Comparison of ENCODE assay signal across 2 cellular contexts in the genomic region with DNA sequence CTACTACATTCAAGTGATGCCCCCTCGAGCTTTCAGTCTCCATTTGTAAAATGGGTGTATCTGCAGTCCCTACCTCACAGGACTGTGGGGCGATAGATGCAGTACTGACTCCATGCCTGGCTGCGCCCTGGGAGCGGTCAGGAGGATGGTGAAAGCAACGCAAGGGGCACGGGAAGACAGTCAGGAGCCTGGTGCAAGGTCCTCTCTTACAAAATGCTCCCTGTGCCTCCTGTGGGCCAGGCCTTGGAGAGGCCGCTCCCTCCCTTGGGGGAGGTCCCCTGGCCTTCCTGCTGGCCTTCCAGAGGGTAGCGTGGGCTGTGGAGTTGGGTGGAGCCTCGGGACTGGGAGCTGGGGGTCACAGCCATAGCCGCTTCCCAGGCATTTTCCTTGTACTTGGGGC.
TF ChIP-seq lines count a peak whose summit lies in the region.

No MANE protein-coding gene starts in this region.

TF ChIP-seq in IMR-90, 13 proteins besides CTCF, POLR2A, EP300 and RAD21:
- TF ChIP-seq RFX5 (IDR thresholded peaks at IDR 0.05; ENCODE audit: low read depth, low read length) (no peak), BHLHE40 (IDR thresholded peaks at IDR 0.05; ENCODE audit: low read depth, low read length) (no peak), CHD1 (IDR thresholded peaks at IDR 0.05; ENCODE audit: low read depth, low read length) (no peak), NFE2L2 (IDR thresholded peaks at IDR 0.05; ENCODE audit: low read depth, low read length) (no peak), RCOR1 (IDR thresholded peaks at IDR 0.05; ENCODE audit: insufficient replicate concordance, low read length) (no peak), MXI1 (IDR thresholded peaks at IDR 0.05; ENCODE audit: borderline replicate concordance, low read depth, low read length) (no peak), CEBPB (IDR thresholded peaks at IDR 0.05; ENCODE audit: low read depth, low read length) (no peak), FOS (IDR thresholded peaks at IDR 0.05; ENCODE audit: low read depth, low read length) (no peak), MAFK (IDR thresholded peaks at IDR 0.05; ENCODE audit: low read depth, low read length) (no peak), MAZ (IDR thresholded peaks at IDR 0.05; ENCODE audit: borderline replicate concordance, low read depth, low read length) (no peak), SMC3 (IDR thresholded peaks at IDR 0.05; ENCODE audit: low read depth, low read length) (no peak)
- TF ChIP-seq, protein P1, sequence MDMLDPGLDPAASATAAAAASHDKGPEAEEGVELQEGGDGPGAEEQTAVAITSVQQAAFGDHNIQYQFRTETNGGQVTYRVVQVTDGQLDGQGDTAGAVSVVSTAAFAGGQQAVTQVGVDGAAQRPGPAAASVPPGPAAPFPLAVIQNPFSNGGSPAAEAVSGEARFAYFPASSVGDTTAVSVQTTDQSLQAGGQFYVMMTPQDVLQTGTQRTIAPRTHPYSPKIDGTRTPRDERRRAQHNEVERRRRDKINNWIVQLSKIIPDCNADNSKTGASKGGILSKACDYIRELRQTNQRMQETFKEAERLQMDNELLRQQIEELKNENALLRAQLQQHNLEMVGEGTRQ (IDR thresholded peaks at IDR 0.05; ENCODE audit: low read depth, low read length), result no peak
- TF ChIP-seq, protein P2, sequence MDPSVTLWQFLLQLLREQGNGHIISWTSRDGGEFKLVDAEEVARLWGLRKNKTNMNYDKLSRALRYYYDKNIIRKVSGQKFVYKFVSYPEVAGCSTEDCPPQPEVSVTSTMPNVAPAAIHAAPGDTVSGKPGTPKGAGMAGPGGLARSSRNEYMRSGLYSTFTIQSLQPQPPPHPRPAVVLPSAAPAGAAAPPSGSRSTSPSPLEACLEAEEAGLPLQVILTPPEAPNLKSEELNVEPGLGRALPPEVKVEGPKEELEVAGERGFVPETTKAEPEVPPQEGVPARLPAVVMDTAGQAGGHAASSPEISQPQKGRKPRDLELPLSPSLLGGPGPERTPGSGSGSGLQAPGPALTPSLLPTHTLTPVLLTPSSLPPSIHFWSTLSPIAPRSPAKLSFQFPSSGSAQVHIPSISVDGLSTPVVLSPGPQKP (IDR thresholded peaks at IDR 0.05; ENCODE audit: borderline replicate concordance, low read depth, low read length), result no peak
TF ChIP-seq in IMR-90: peak in this region for 0.

TF ChIP-seq in H1, 55 proteins besides CTCF, POLR2A, EP300 and RAD21:
- TF ChIP-seq SIN3A (conservative IDR thresholded peaks at IDR 0.05 in 1 of 2, IDR thresholded peaks at IDR 0.05 in 1 of 2; ENCODE audit: low read depth in 1 of 2, low read length in 2 of 2) (no peak), SP1 (IDR thresholded peaks at IDR 0.05; ENCODE audit: low read depth, low read length) (no peak), KDM4A (IDR thresholded peaks at IDR 0.05; ENCODE audit: low read depth, low read length, severe bottlenecking) (no peak), CHD1 (IDR thresholded peaks at IDR 0.05; ENCODE audit: low read depth, low read length) (no peak), EGR1 (IDR thresholded peaks at IDR 0.05; ENCODE audit: borderline replicate concordance, low read depth, low read length) (no peak), SRF (IDR thresholded peaks at IDR 0.05; ENCODE audit: low read depth, low read length) (no peak), NANOG (IDR thresholded peaks at IDR 0.05; ENCODE audit: insufficient read depth, low read depth, low read length, poor library complexity, severe bottlenecking) (no peak)
- TF ChIP-seq, protein P3, sequence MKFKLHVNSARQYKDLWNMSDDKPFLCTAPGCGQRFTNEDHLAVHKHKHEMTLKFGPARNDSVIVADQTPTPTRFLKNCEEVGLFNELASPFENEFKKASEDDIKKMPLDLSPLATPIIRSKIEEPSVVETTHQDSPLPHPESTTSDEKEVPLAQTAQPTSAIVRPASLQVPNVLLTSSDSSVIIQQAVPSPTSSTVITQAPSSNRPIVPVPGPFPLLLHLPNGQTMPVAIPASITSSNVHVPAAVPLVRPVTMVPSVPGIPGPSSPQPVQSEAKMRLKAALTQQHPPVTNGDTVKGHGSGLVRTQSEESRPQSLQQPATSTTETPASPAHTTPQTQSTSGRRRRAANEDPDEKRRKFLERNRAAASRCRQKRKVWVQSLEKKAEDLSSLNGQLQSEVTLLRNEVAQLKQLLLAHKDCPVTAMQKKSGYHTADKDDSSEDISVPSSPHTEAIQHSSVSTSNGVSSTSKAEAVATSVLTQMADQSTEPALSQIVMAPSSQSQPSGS (IDR thresholded peaks at IDR 0.05; ENCODE audit: low read length), result no peak
- TF ChIP-seq, protein P4, sequence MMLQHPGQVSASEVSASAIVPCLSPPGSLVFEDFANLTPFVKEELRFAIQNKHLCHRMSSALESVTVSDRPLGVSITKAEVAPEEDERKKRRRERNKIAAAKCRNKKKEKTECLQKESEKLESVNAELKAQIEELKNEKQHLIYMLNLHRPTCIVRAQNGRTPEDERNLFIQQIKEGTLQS (IDR thresholded peaks at IDR 0.05; ENCODE audit: insufficient read depth, low read depth, low read length), result no peak
